In the genomic region with DNA sequence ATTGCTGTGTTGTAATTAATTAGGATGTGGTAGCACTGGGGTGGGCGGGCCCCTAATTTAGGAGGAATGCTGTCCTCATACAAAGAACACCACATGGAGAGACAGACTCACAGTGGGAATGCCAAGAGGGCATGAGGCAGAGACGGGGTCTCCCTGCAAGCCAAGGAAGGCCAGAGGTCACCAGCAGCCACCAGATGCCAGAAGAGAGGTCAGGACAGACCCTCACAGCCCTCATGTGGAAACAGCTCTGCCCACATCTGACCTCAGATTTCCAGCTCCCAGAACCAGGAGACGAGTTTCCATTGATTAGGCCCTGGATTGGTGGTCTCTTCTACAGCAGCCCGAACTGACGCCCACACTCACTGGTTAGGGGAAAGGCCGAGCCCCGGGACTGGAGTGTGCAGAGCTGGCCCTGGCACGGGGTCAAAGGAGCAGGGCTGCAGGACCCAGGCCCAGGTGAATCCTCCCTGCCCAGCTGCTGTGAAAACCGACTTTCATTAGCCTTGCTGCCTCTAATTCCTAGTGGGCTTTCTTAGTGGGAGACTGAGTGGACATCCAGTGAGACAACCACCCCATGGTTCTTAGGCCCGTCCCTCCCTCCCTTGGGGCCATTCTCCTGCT, we compare ENCODE assay signal across 17 cellular contexts. TPM values are rescaled to one million over a fixed set of nuclear protein-coding genes. Genes with fewer than 3 reads are reported as not detected.
DNase-seq lines count a peak whose midpoint lies in the region; ATAC-seq and TF ChIP-seq lines count a peak whose summit lies in the region.
"Had no signal": no experiment of that assay in that cellular context is flagged by ENCODE, and none has a peak within 500 bp of the region (broad histone marks: within the 10 kb centered on the region; RNA-seq: fewer than 3 reads in every experiment).

No MANE protein-coding gene starts in this region.

- no peak for TF ChIP-seq POLR2A in suprapubic skin (IDR thresholded peaks at IDR 0.05)

- H3K27ac ChIP-seq in coronary artery: no peak overlapping the region
- no peak overlapping the region for H3K27ac ChIP-seq in suprapubic skin
- H3K27ac ChIP-seq: BLaER1 treated with 17β-estradiol and CSF1 and Interleukin-3, amounts not matched to agents 10 nM and 100 nM; foreskin keratinocyte; parathyroid adenoma; thoracic aorta had no signal

- no peaks in the 10 kb centered on the region for H3K9me3 Mint-ChIP-seq in activated CD8-positive, alpha-beta memory T cell treated with anti-CD3 and anti-CD28 coated beads, Interleukin-2, amount 10 ng/mL, durations not matched to agents 7 days and 5 days (ENCODE audit: low read depth)
- no peaks in the 10 kb centered on the region for H3K9me3 Mint-ChIP-seq in nephron progenitor cell
- H3K9me3 Mint-ChIP-seq: T-helper 1 cell treated with Interleukin-12 subunit alpha and Interleukin-12 subunit beta and Interleukin-4 antibody, amounts not matched to agents 30 μg/mL and 1 μg/mL, for 36 hours had no signal

- H3K36me3 Mint-ChIP-seq in activated CD8-positive, alpha-beta memory T cell treated with anti-CD3 and anti-CD28 coated beads, Interleukin-2, amount 10 ng/mL, durations not matched to agents 7 days and 5 days: no peaks in the 10 kb centered on the region
- no peaks in the 10 kb centered on the region for H3K36me3 Mint-ChIP-seq in nephron progenitor cell (ENCODE audit: low read depth)

- no peaks in the 10 kb centered on the region for H3K36me3 ChIP-seq in suprapubic skin
- H3K36me3 ChIP-seq: BLaER1 treated with 17β-estradiol and CSF1 and Interleukin-3, amounts not matched to agents 10 nM and 100 nM; thoracic aorta had no signal

- TF ChIP-seq CTCF in coronary artery (IDR thresholded peaks at IDR 0.05) (no peak), nephron progenitor cell (IDR thresholded peaks at IDR 0.05) (no peak), suprapubic skin (IDR thresholded peaks at IDR 0.05) (no peak)

- TF ChIP-seq EP300 in suprapubic skin (IDR thresholded peaks at IDR 0.05): no peak

- 80% methylated on average over 6 of the region's 10 CpGs for WGBS in suprapubic skin

- peaks cover 2% of the 10 kb centered on the region for H3K27me3 Mint-ChIP-seq in activated CD8-positive, alpha-beta memory T cell treated with anti-CD3 and anti-CD28 coated beads, Interleukin-2, amount 10 ng/mL, durations not matched to agents 7 days and 5 days
- peaks cover 12% of the 10 kb centered on the region for H3K27me3 Mint-ChIP-seq in nephron progenitor cell (ENCODE audit: low read depth, poor library complexity)

- H3K27me3 ChIP-seq in suprapubic skin: no peaks in the 10 kb centered on the region
- H3K27me3 ChIP-seq: BLaER1 treated with 17β-estradiol and CSF1 and Interleukin-3, amounts not matched to agents 10 nM and 100 nM; foreskin keratinocyte had no signal

- peak; percentile 35 for DNase-seq in activated CD8-positive, alpha-beta memory T cell treated with anti-CD3 and anti-CD28 coated beads, Interleukin-2, amount 50 U/mL, for 48 hours
- DNase-seq in activated CD8-positive, alpha-beta memory T cell treated with anti-CD3 and anti-CD28 coated beads, Interleukin-2, amount 10 ng/mL, durations not matched to agents 7 days and 5 days: no peak
- DNase-seq in coronary artery (ENCODE audit: low spot score) (peak; percentile 59), nephron progenitor cell (peak; percentile 1), suprapubic skin (ENCODE audit: low spot score in 2 of 2) (peak; percentile 42 to 72), NCI-H82 treated with DMSO at 0.1 percent for 48 hours (lab: John Stamatoyannopoulos, UW; ENCODE audit: unreplicated experiment) (no peak), NCI-H187 (lab: John Stamatoyannopoulos, UW) (no peak)
- DNase-seq: activated naive CD4-positive, alpha-beta T cell; foreskin keratinocyte; NCI-H187 treated with DMSO at 0.1 percent for 48 hours had no signal

- CTCF ChIA-PET in activated CD8-positive, alpha-beta memory T cell treated with anti-CD3 and anti-CD28 coated beads, Interleukin-2, amount 10 ng/mL, durations not matched to agents 7 days and 5 days (lab: Charles Lee): no interaction called here

- no peaks in the 10 kb centered on the region for H3K4me1 Mint-ChIP-seq in activated CD8-positive, alpha-beta memory T cell treated with anti-CD3 and anti-CD28 coated beads, Interleukin-2, amount 10 ng/mL, durations not matched to agents 7 days and 5 days
- H3K4me1 Mint-ChIP-seq in nephron progenitor cell: peaks cover 28% of the 10 kb centered on the region

- H3K4me1 ChIP-seq in suprapubic skin: peaks cover 6% of the 10 kb centered on the region
- H3K4me1 ChIP-seq: foreskin keratinocyte, parathyroid adenoma had no signal

- no peak overlapping the region for H3K27ac Mint-ChIP-seq in activated CD8-positive, alpha-beta memory T cell treated with anti-CD3 and anti-CD28 coated beads, Interleukin-2, amount 10 ng/mL, durations not matched to agents 7 days and 5 days
- no peak overlapping the region for H3K27ac Mint-ChIP-seq in nephron progenitor cell
- H3K27ac Mint-ChIP-seq: T-helper 1 cell treated with Interleukin-12 subunit alpha and Interleukin-12 subunit beta and Interleukin-4 antibody, amounts not matched to agents 30 μg/mL and 1 μg/mL, for 36 hours had no signal

- no peak for ATAC-seq in activated CD8-positive, alpha-beta memory T cell treated with anti-CD3 and anti-CD28 coated beads, Interleukin-2, amount 10 ng/mL, durations not matched to agents 7 days and 5 days
- no peak for ATAC-seq in GM21381 (IDR thresholded peaks at IDR 0.05; ENCODE audit: unreplicated experiment)
- ATAC-seq: foreskin keratinocyte, K562 had no signal

- no peak overlapping the region for H3K4me3 Mint-ChIP-seq in activated CD8-positive, alpha-beta memory T cell treated with anti-CD3 and anti-CD28 coated beads, Interleukin-2, amount 10 ng/mL, durations not matched to agents 7 days and 5 days
- no peak overlapping the region for H3K4me3 Mint-ChIP-seq in nephron progenitor cell
- H3K4me3 Mint-ChIP-seq: T-helper 1 cell treated with Interleukin-12 subunit alpha and Interleukin-12 subunit beta and Interleukin-4 antibody, amounts not matched to agents 30 μg/mL and 1 μg/mL, for 36 hours had no signal

- no peaks in the 10 kb centered on the region for H3K9me3 ChIP-seq in suprapubic skin
- H3K9me3 ChIP-seq: BLaER1 treated with 17β-estradiol and CSF1 and Interleukin-3, amounts not matched to agents 10 nM and 100 nM; thoracic aorta had no signal

- H3K4me3 ChIP-seq in coronary artery (no peak overlapping the region), suprapubic skin (no peak overlapping the region)
- H3K4me3 ChIP-seq: BLaER1 treated with 17β-estradiol and CSF1 and Interleukin-3, amounts not matched to agents 10 nM and 100 nM; K562; smooth muscle cell; thoracic aorta had no signal

RNA-seq across cellular contexts. Expression of a gene that starts 43.0 kb away (rescaled TPM):
- total RNA-seq in activated CD8-positive, alpha-beta memory T cell treated with anti-CD3 and anti-CD28 coated beads, Interleukin-2, amount 10 ng/mL, durations not matched to agents 7 days and 5 days: 10 to 100 TPM; 22.5 to 23.8 TPM
- 10 to 100 TPM; 32.3 to 51.3 (median 44.0) TPM for total RNA-seq in suprapubic skin

RNA-seq across cellular contexts. Expression of a gene that starts 53.5 kb away (rescaled TPM):
- total RNA-seq in activated CD8-positive, alpha-beta memory T cell treated with anti-CD3 and anti-CD28 coated beads, Interleukin-2, amount 10 ng/mL, durations not matched to agents 7 days and 5 days: not detected
- 1 to 10 TPM; 5.1 to 8.5 (median 7.4) TPM for total RNA-seq in suprapubic skin
- total RNA-seq: smooth muscle cell had no signal

Comparison
In these comparisons a context has a peak if more than half of its experiments do, and no peak if none do; other contexts are left out.
1. DNase-seq: peak in activated CD8-positive, alpha-beta memory T cell treated with anti-CD3 and anti-CD28 coated beads, Interleukin-2, amount 50 U/mL, for 48 hours (single experiment), coronary artery (single experiment), nephron progenitor cell (single experiment) and suprapubic skin (2 of 2); none in activated CD8-positive, alpha-beta memory T cell treated with anti-CD3 and anti-CD28 coated beads, Interleukin-2, amount 10 ng/mL, durations not matched to agents 7 days and 5 days (single experiment), NCI-H82 treated with DMSO at 0.1 percent for 48 hours (single experiment) and NCI-H187 (0 of 2).
2. RNA of a gene that starts 53.5 kb away (total RNA-seq): 5.1 to 8.5 TPM in suprapubic skin; not detected in activated CD8-positive, alpha-beta memory T cell treated with anti-CD3 and anti-CD28 coated beads, Interleukin-2, amount 10 ng/mL, durations not matched to agents 7 days and 5 days; every median in the first group is over 4 times any median in the second.